ENCODE assay signal across 8 cellular contexts in genomic region chr19:57599377-57599760, GRCh38. TPM values are rescaled to one million over a fixed set of nuclear protein-coding genes. Genes with fewer than 3 reads are reported as not detected.
DNase-seq lines count a peak whose midpoint lies in the region; ATAC-seq and TF ChIP-seq lines count a peak whose summit lies in the region.

No MANE protein-coding gene starts in this region.

- ATAC-seq in GM18868 (IDR thresholded peaks at IDR 0.05; ENCODE audit: unreplicated experiment) (peak; percentile 18), HG03280 (IDR thresholded peaks at IDR 0.05; ENCODE audit: unreplicated experiment) (no peak)

- H3K36me3 ChIP-seq in Karpas-422 (ENCODE audit: insufficient read depth, low read length) (peaks cover 33% of the 10 kb centered on the region), sigmoid colon (peaks cover 0 to 10% (median 2%) of the 10 kb centered on the region in 4 donors)

- H3K79me2 ChIP-seq in Karpas-422 (ENCODE audit: low read length) = peaks cover 27% of the 10 kb centered on the region

- 57 to 58% methylated on average over 8 of the region's 8 CpGs for WGBS in sigmoid colon, 2 donors

- TF ChIP-seq POLR2A in sigmoid colon (IDR thresholded peaks at IDR 0.05) = no peak

- H3K4me1 ChIP-seq in Karpas-422 (ENCODE audit: low read length) (peaks cover 12% of the 10 kb centered on the region), sigmoid colon (peaks cover 0 to 13% (median 9%) of the 10 kb centered on the region in 4 donors)

- no peak for TF ChIP-seq EP300 in sigmoid colon (IDR thresholded peaks at IDR 0.05)

- H3K4me3 ChIP-seq in Karpas-422 (ENCODE audit: low read length) = peak overlapping the region; percentile 86
- H3K4me3 ChIP-seq in epithelial cell of proximal tubule (ENCODE audit: low read depth, low read length) = peak overlapping the region; percentile 91
- peak overlapping the region; percentile 68 to 88 (median 70) for H3K4me3 ChIP-seq in sigmoid colon

- H3K9me2 ChIP-seq in Karpas-422 (replicated peaks; ENCODE audit: insufficient read depth, low read length) = no peaks in the 10 kb centered on the region

- H2AFZ ChIP-seq in Karpas-422 (ENCODE audit: low read length) = peak overlapping the region; percentile 82

- intact Hi-C loops in sigmoid colon (cut with DNase I) = loop anchor here (1.0 to 2.0 kb wide), 2 partner anchors 21 to 40 kb away; partner anchors contain the start of genes ZNF416 and ZNF550

- no peaks in the 10 kb centered on the region for H4K20me1 ChIP-seq in Karpas-422 (ENCODE audit: insufficient read depth, low read depth, low read length)

- TF ChIP-seq CTCF in epithelial cell of proximal tubule (conservative IDR thresholded peaks at IDR 0.05; ENCODE audit: low read depth, low read length) = no peak
- TF ChIP-seq CTCF in sigmoid colon (IDR thresholded peaks at IDR 0.05) = no peak

- H3K27me3 ChIP-seq in Karpas-422 (ENCODE audit: low read length) (no peaks in the 10 kb centered on the region), sigmoid colon (no peaks in the 10 kb centered on the region)

- peak overlapping the region; percentile 75 for H3K9ac ChIP-seq in Karpas-422 (ENCODE audit: low read length)

- H3K9me3 ChIP-seq in Karpas-422 (ENCODE audit: low read length) = peaks cover 46% of the 10 kb centered on the region
- H3K9me3 ChIP-seq in sigmoid colon = peaks cover 0 to 9% (median 1%) of the 10 kb centered on the region in 4 donors

- H3K27ac ChIP-seq in Karpas-422 (ENCODE audit: low read length) (no peak overlapping the region), sigmoid colon (peak overlapping the region in 3 of 4 donors; percentile 50 to 57 (median 55))

- DNase-seq in Karpas-422 (no peak), epithelial cell of proximal tubule (ENCODE audit: low read depth) (no peak), sigmoid colon (no peak), NCI-H128 (lab: John Stamatoyannopoulos, UW; ENCODE audit: unreplicated experiment) (no peak), cerebellar nuclear complex (lab: John Stamatoyannopoulos, UW) (no peak)
- DNase-seq in stimulated activated CD4-positive, alpha-beta T cell treated with anti-CD3 and anti-CD28 coated beads, Interleukin-12 subunit alpha, Interleukin-12 subunit beta, amount 100 ng/mL, for 4 hours = no peak

- peak overlapping the region; percentile 92 for H3K4me2 ChIP-seq in Karpas-422 (ENCODE audit: low read depth, low read length, poor library complexity, severe bottlenecking)

RNA-seq across cellular contexts. Expression of gene ZNF530, which starts 0.3 kb away (rescaled TPM):
- total RNA-seq in Karpas-422 (2014; rRNA removed; shearing (Covaris generic); ENCODE audit: low replicate concordance) = 5.2 and 7.7 TPM in 2 replicates
- total RNA-seq in epithelial cell of proximal tubule (5.4 and 10.3 TPM in 2 replicates), sigmoid colon (10 to 100 TPM in 1 of 4 donors, 1 to 10 TPM in 3; 1.2 to 12.5 (median 3.1) TPM)
- polyA plus RNA-seq in sigmoid colon = 1 to 10 TPM; 1.4 to 3.3 (median 1.8) TPM

RNA-seq across cellular contexts. Expression of gene ZNF134, which starts 14.7 kb away (rescaled TPM):
- 13.7 and 23.4 TPM in 2 replicates for total RNA-seq in Karpas-422 (2014; rRNA removed; shearing (Covaris generic); ENCODE audit: low replicate concordance)
- total RNA-seq in epithelial cell of proximal tubule (11.9 and 16.8 TPM in 2 replicates), sigmoid colon (10 to 100 TPM; 10.8 to 23.2 (median 17.0) TPM)
- polyA plus RNA-seq in sigmoid colon = 1 to 10 TPM in 2 of 3 donors, under 1 TPM in 1; 0.92 to 6.5 (median 4.2) TPM

RNA-seq across cellular contexts. Expression of gene ZIK1, which starts 15.4 kb away (rescaled TPM):
- 0.11 TPM in 2 replicates for total RNA-seq in Karpas-422 (2014; rRNA removed; shearing (Covaris generic); ENCODE audit: low replicate concordance)
- 3.6 and 4.8 TPM in 2 replicates for total RNA-seq in epithelial cell of proximal tubule
- 10 to 100 TPM in 1 of 4 donors, 1 to 10 TPM in 3; 4.8 to 10.5 (median 5.9) TPM for total RNA-seq in sigmoid colon
- polyA plus RNA-seq in sigmoid colon = 1 to 10 TPM in 1 of 3 donors, under 1 TPM in 2; 0.23 to 3.9 (median 0.60) TPM

RNA-seq across cellular contexts. Expression of gene ZNF416, which starts 20.7 kb away (rescaled TPM):
- total RNA-seq in Karpas-422 (2014; rRNA removed; shearing (Covaris generic); ENCODE audit: low replicate concordance) = 3.1 and 4.6 TPM in 2 replicates
- total RNA-seq in epithelial cell of proximal tubule (2.0 and 3.8 TPM in 2 replicates), sigmoid colon (1 to 10 TPM; 3.1 to 5.5 (median 4.2) TPM)
- 1 to 10 TPM in 1 of 3 donors, under 1 TPM in 2; 0.23 to 2.2 (median 0.60) TPM for polyA plus RNA-seq in sigmoid colon

RNA-seq across cellular contexts. Expression of gene ZNF211, which starts 33.6 kb away (rescaled TPM):
- 21.8 and 22.2 TPM in 2 replicates for total RNA-seq in Karpas-422 (2014; rRNA removed; shearing (Covaris generic); ENCODE audit: low replicate concordance)
- total RNA-seq in epithelial cell of proximal tubule (2.7 and 6.6 TPM in 2 replicates), sigmoid colon (10 to 100 TPM; 11.8 to 14.4 (median 12.6) TPM)
- 1 to 10 TPM; 1.8 to 6.5 (median 3.0) TPM for polyA plus RNA-seq in sigmoid colon
